6 cellular contexts compared by ENCODE assay signal in the genomic region with DNA sequence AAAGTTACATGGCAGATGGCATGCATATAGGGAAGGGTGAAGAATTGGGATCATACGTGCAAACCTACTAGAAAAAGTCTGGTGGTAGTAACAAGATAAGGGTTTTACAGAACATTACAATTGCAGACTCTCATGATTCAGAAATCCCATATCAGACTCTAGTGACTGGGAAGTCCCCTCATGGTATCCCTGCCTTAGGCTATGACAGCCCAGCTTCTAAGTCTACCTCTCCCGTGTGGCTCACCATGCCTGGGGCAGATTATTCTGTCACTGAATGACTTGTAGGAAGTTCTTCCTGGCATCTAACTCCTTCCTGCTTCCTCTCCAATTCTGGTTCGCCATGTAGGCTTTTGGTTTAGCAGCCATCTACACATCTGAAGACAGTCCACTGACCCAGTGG. TPM values are rescaled to one million over a fixed set of nuclear protein-coding genes. Genes with fewer than 3 reads are reported as not detected.
"Had no signal": no experiment of that assay in that cellular context is flagged by ENCODE, and none has a peak within 500 bp of the region (broad histone marks: within the 10 kb centered on the region; RNA-seq: fewer than 3 reads in every experiment).

No MANE protein-coding gene starts in this region.

- H3K4me3 ChIP-seq: GM23338 had no signal

- H3K27ac ChIP-seq: HL-60 had no signal

- DNase-seq: H9, HFFc6 had no signal

- H2AFZ ChIP-seq: GM23338 had no signal

- H3K4me2 ChIP-seq: GM23338 had no signal

RNA-seq across cellular contexts. Expression of a gene that starts 5.7 kb away (rescaled TPM):
- total RNA-seq: HT1080 had no signal
- polyA plus RNA-seq: IgD-negative memory B cell had no signal
